Comparison of ENCODE assay signal across 10 cellular contexts in the genomic region with DNA sequence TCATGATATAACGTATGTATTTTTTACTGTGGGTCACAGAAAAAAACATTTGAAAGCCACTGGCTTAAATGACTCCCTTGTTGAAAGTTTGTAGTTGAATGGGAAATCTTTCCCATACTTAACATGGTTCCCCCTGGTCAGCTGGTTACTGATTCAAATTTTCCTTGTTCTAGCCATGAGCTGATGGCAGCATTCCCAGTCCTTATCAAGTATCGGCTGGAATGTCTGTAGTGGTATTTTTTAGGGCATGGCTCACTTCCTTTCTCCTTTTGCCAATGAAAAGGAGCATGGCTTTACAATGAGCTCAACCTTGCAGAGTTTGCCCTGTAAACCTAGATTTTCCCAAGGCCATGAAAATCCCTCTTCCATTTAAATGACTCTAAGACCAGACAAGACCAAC.
DNase-seq lines count a peak whose midpoint lies in the region; FAIRE-seq lines count a peak whose summit lies in the region.
"Had no signal": no experiment of that assay in that cellular context is flagged by ENCODE, and none has a peak within 500 bp of the region (broad histone marks: within the 10 kb centered on the region; RNA-seq: fewer than 3 reads in every experiment).

No MANE protein-coding gene starts in this region.

- DNase-seq in COLO829 (ENCODE audit: low spot score) (peak; percentile 94), RCC 7860 (ENCODE audit: low spot score) (peak; percentile 96), fibroblast of peridontal ligament (ENCODE audit: extremely low read depth) (peak; percentile 99), non-pigmented ciliary epithelial cell (ENCODE audit: low read depth) (peak; percentile 97), NOMO-1 treated with dmso at 0.1 percent for 144 hours (lab: John Stamatoyannopoulos, UW; ENCODE audit: unreplicated experiment) (no peak), cerebellar nuclear complex (lab: John Stamatoyannopoulos, UW) (no peak)
- no peak for DNase-seq in activated CD8-positive, alpha-beta memory T cell treated with anti-CD3 and anti-CD28 coated beads, Interleukin-2, amount 50 U/mL, for 48 hours
- DNase-seq in activated effector memory CD4-positive, alpha-beta T cell treated with Interleukin-2 at 50 U/mL for 16 hours = no peak
- DNase-seq: activated CD4-positive, alpha-beta T cell treated with anti-CD3 and anti-CD28 coated beads for 36 hours; NCI-H526 had no signal

- FAIRE-seq in RCC 7860 (lab: Jason Lieb, UNC) = peak; percentile 96

Comparison
In these comparisons a context has a peak if more than half of its experiments do, and no peak if none do; other contexts are left out.
1. DNase-seq: peak in COLO829 (single experiment), RCC 7860 (single experiment), fibroblast of peridontal ligament (single experiment) and non-pigmented ciliary epithelial cell (single experiment); none in NOMO-1 treated with dmso at 0.1 percent for 144 hours (single experiment), activated CD8-positive, alpha-beta memory T cell treated with anti-CD3 and anti-CD28 coated beads, Interleukin-2, amount 50 U/mL, for 48 hours (single experiment), activated effector memory CD4-positive, alpha-beta T cell treated with Interleukin-2 at 50 U/mL for 16 hours (single experiment) and cerebellar nuclear complex (0 of 2).